10 cellular contexts compared by ENCODE assay signal in the genomic region with DNA sequence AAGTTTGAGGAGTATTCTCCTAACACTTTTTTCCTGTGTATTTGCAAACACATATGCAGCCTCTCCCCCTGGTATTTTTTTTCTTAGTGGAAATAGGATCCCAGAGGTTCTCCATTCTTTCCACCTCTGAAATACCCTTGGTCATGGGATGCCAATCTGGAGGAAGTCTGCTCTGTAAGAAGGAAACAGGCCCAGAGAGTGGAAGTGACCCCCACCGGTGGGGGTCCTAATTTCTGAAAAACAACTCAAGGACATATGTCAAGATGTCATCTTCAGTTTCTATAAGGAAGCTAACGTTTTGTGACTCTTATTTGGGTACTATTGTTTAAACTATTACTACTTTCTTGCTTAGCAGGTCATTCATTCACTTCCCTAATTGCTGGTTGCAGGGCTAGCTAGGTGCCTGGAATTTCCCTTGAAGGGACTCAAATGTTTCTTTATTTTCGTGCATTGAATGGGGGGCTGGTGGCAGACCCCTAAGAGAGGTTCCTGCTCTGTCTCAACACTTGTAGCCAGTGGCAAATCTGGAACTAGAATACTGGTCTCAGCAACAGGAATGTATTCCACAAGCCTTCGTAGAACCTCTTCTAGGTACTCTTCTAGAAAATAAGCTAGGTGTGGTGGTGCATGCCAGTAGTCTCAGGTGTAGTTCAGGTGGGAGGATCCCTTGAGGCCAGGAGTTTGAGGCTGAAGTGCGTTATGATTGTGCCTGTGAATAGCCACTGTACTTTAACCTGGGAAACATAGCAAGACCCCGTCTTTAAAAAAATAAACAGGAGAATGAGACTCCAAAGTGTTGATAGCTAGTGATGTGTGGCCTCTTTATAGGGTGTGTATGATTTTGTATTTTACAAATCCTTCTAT. TPM values are rescaled to one million over a fixed set of nuclear protein-coding genes. Genes with fewer than 3 reads are reported as not detected.
DNase-seq lines count a peak whose midpoint lies in the region; ATAC-seq and TF ChIP-seq lines count a peak whose summit lies in the region.
"Had no signal": no experiment of that assay in that cellular context is flagged by ENCODE, and none has a peak within 500 bp of the region (broad histone marks: within the 10 kb centered on the region; RNA-seq: fewer than 3 reads in every experiment).

No MANE protein-coding gene starts in this region.

- H3K4me1 ChIP-seq in lower lobe of right lung: peaks cover 39% of the 10 kb centered on the region
- H3K4me1 ChIP-seq in tibial nerve: peaks cover 0 to 70% (median 16%) of the 10 kb centered on the region in 4 donors

- no peaks in the 10 kb centered on the region for H3K9me3 Mint-ChIP-seq in activated naive CD4-positive, alpha-beta T cell treated with anti-CD3 and anti-CD28 coated beads, Interleukin-2, amount 10 ng/mL, durations not matched to agents 7 days and 5 days
- no peaks in the 10 kb centered on the region for H3K9me3 Mint-ChIP-seq in T-cell

- CTCF ChIA-PET in activated naive CD4-positive, alpha-beta T cell treated with anti-CD3 and anti-CD28 coated beads, Interleukin-2, amount 10 ng/mL, durations not matched to agents 7 days and 5 days (lab: Charles Lee): interaction anchor here (1.1 to 2.3 kb wide), 5 partner anchors 8 to 28 kb away, joined by 3 to 7 read pairs (median 5); a partner anchor contains a TSS
- CTCF ChIA-PET in T-cell (lab: Charles Lee): interaction anchor here in 1 of 2 donors (0.7 to 1.8 kb wide), 6 partner anchors 9 to 27 kb away, joined by 3 to 12 read pairs (median 4); a partner anchor contains a TSS

- H3K9me3 ChIP-seq in lower lobe of right lung: no peaks in the 10 kb centered on the region
- H3K9me3 ChIP-seq in tibial nerve: no peaks in the 10 kb centered on the region
- H3K9me3 ChIP-seq: MG63 had no signal

- TF ChIP-seq CTCF in lower lobe of right lung (IDR thresholded peaks at IDR 0.05): no peak
- no peak for TF ChIP-seq CTCF in tibial nerve (IDR thresholded peaks at IDR 0.05)

- WGBS in tibial nerve, 2 donors: 50 to 60% methylated on average over 6 of the region's 6 CpGs

- peaks cover 24% of the 10 kb centered on the region for H3K36me3 ChIP-seq in lower lobe of right lung
- peaks cover 0 to 32% (median 0%) of the 10 kb centered on the region in 3 donors for H3K36me3 ChIP-seq in tibial nerve

- H3K27ac ChIP-seq in lower lobe of right lung: peak overlapping the region; percentile 91
- peak overlapping the region in 3 of 4 donors; percentile 87 to 97 (median 91) for H3K27ac ChIP-seq in tibial nerve

- no peak overlapping the region for H3K27ac Mint-ChIP-seq in activated naive CD4-positive, alpha-beta T cell treated with anti-CD3 and anti-CD28 coated beads, Interleukin-2, amount 10 ng/mL, durations not matched to agents 7 days and 5 days
- peak overlapping the region; percentile 83 to 86 for H3K27ac Mint-ChIP-seq in T-cell

- H3K4me3 ChIP-seq in lower lobe of right lung (no peak overlapping the region), tibial nerve (no peak overlapping the region)

- peaks cover 50% of the 10 kb centered on the region for H3K4me1 Mint-ChIP-seq in activated naive CD4-positive, alpha-beta T cell treated with anti-CD3 and anti-CD28 coated beads, Interleukin-2, amount 10 ng/mL, durations not matched to agents 7 days and 5 days
- H3K4me1 Mint-ChIP-seq in T-cell: peaks cover 56 to 64% (median 63%) of the 10 kb centered on the region in 3 donors

- TF ChIP-seq POLR2A in tibial nerve (IDR thresholded peaks at IDR 0.05): no peak

- H3K27me3 ChIP-seq in lower lobe of right lung (ENCODE audit: low read depth): no peaks in the 10 kb centered on the region
- no peaks in the 10 kb centered on the region for H3K27me3 ChIP-seq in tibial nerve
- H3K27me3 ChIP-seq: MG63 had no signal

- intact Hi-C loops in lower lobe of right lung (cut with DNase I): no loop called here

- peak overlapping the region; percentile 68 for H3K4me3 Mint-ChIP-seq in activated naive CD4-positive, alpha-beta T cell treated with anti-CD3 and anti-CD28 coated beads, Interleukin-2, amount 10 ng/mL, durations not matched to agents 7 days and 5 days
- H3K4me3 Mint-ChIP-seq in T-cell: peak overlapping the region; percentile 80 to 84 (median 80)

- no peak for ATAC-seq in T-cell (replicated peaks in 1 of 4)
- ATAC-seq in lower lobe of right lung: no peak
- ATAC-seq in HG02938 (IDR thresholded peaks at IDR 0.05; ENCODE audit: unreplicated experiment): no peak

- H3K36me3 Mint-ChIP-seq in activated naive CD4-positive, alpha-beta T cell treated with anti-CD3 and anti-CD28 coated beads, Interleukin-2, amount 10 ng/mL, durations not matched to agents 7 days and 5 days: peaks cover 15% of the 10 kb centered on the region
- peaks cover 6% of the 10 kb centered on the region for H3K36me3 Mint-ChIP-seq in T-cell

- no peak for TF ChIP-seq EP300 in tibial nerve (IDR thresholded peaks at IDR 0.05)

- no peak for DNase-seq in activated naive CD4-positive, alpha-beta T cell treated with anti-CD3 and anti-CD28 coated beads, Interleukin-2, amount 10 ng/mL, durations not matched to agents 7 days and 5 days
- no peak for DNase-seq in activated naive CD4-positive, alpha-beta T cell treated with anti-CD3 and anti-CD28 coated beads, Interleukin-2, amount 50 U/mL, for 16 hours
- DNase-seq in T-cell (no peak), lower lobe of right lung (no peak), tibial nerve (ENCODE audit: low spot score in 2 of 2) (no peak), NCI-H82 treated with DMSO at 0.1 percent for 48 hours (lab: John Stamatoyannopoulos, UW; ENCODE audit: unreplicated experiment) (no peak), NCI-H524 treated with DMSO at 0.1 percent for 48 hours (lab: John Stamatoyannopoulos, UW) (no peak)

- POLR2A ChIA-PET in T-cell (lab: Charles Lee): interaction anchor here in 1 of 2 donors (0.6 kb wide), 1 partner anchor 43 kb away, joined by 4 read pairs; no protein-coding TSS in a partner anchor

- H3K27me3 Mint-ChIP-seq in activated naive CD4-positive, alpha-beta T cell treated with anti-CD3 and anti-CD28 coated beads, Interleukin-2, amount 10 ng/mL, durations not matched to agents 7 days and 5 days: no peaks in the 10 kb centered on the region
- no peaks in the 10 kb centered on the region for H3K27me3 Mint-ChIP-seq in T-cell

RNA-seq across cellular contexts. Expression of a gene that starts 1.8 kb away (rescaled TPM):
- 1 to 10 TPM; 1.9 to 8.6 (median 6.3) TPM for total RNA-seq in T-cell
- 4.5 TPM for total RNA-seq in lower lobe of right lung
- total RNA-seq in tibial nerve: 10 to 100 TPM in 2 of 4 donors, 1 to 10 TPM in 2; 5.9 to 14.3 (median 11.6) TPM

RNA-seq across cellular contexts. Expression of a gene that starts 8.7 kb away (rescaled TPM):
- 100 to 1,000 TPM in 3 of 5 donors, 10 to 100 TPM in 2; 64.0 to 110 (median 101) TPM for total RNA-seq in T-cell
- 86.0 TPM for total RNA-seq in lower lobe of right lung
- 10 to 100 TPM; 65.8 to 70.2 (median 68.3) TPM for total RNA-seq in tibial nerve

RNA-seq across cellular contexts. Expression of a gene that starts 35.9 kb away (rescaled TPM):
- total RNA-seq in T-cell (1 to 10 TPM in 3 of 5 donors, not detected in 2; 2.7 to 3.2 (median 2.7) TPM), lower lobe of right lung (144 TPM), tibial nerve (100 to 1,000 TPM; 172 to 382 (median 375) TPM)
- total RNA-seq: pulmonary artery endothelial cell had no signal

RNA-seq across cellular contexts. Expression of a gene that starts 54.0 kb away (rescaled TPM):
- 10 to 100 TPM in 4 of 5 donors, 1 to 10 TPM in 1; 9.2 to 14.6 (median 12.4) TPM for total RNA-seq in T-cell
- 18.6 TPM for total RNA-seq in lower lobe of right lung
- total RNA-seq in tibial nerve: 1 to 10 TPM in 1 of 4 donors, under 1 TPM in 3; 0.44 to 2.3 (median 0.94) TPM

RNA-seq across cellular contexts. Expression of a gene that starts 54.2 kb away (rescaled TPM):
- 10 to 100 TPM in 4 of 5 donors, 1 to 10 TPM in 1; 8.8 to 21.4 (median 16.6) TPM for total RNA-seq in T-cell
- total RNA-seq in lower lobe of right lung: 16.2 TPM
- total RNA-seq in tibial nerve: 10 to 100 TPM in 1 of 4 donors, 1 to 10 TPM in 3; 7.9 to 19.3 (median 9.6) TPM

Comparison
In these comparisons a context has a peak if more than half of its experiments do, and no peak if none do; other contexts are left out.
1. RNA of a gene that starts 35.9 kb away (total RNA-seq): 172 to 382 TPM in tibial nerve and 144 TPM in lower lobe of right lung (single experiment); 2.7 to 3.2 TPM in T-cell; every median in the first group is over 10 times any median in the second.